Comparison of ENCODE assay signal across 9 cellular contexts in genomic region chr12:56601503-56601902, GRCh38. TPM values are rescaled to one million over a fixed set of nuclear protein-coding genes. Genes with fewer than 3 reads are reported as not detected.
DNase-seq lines count a peak whose midpoint lies in the region; ATAC-seq and TF ChIP-seq lines count a peak whose summit lies in the region.
"Had no signal": no experiment of that assay in that cellular context is flagged by ENCODE, and none has a peak within 500 bp of the region (broad histone marks: within the 10 kb centered on the region; RNA-seq: fewer than 3 reads in every experiment).

No MANE protein-coding gene starts in this region.

- H3K4me1 Mint-ChIP-seq in progenitor cell of endocrine pancreas (ENCODE audit: low read depth) = no peaks in the 10 kb centered on the region

- H3K9me3 Mint-ChIP-seq in progenitor cell of endocrine pancreas (ENCODE audit: low read depth) = no peaks in the 10 kb centered on the region

- DNase-seq in GM13976 (ENCODE audit: low spot score) (peak; percentile 51), SK-MEL-5 (ENCODE audit: low read depth, low spot score) (peak; percentile 41), choroid plexus epithelial cell (ENCODE audit: low read depth) (peak; percentile 36), psoas muscle (no peak), progenitor cell of endocrine pancreas (ENCODE audit: low spot score, unreplicated experiment) (no peak)
- DNase-seq in stimulated activated CD4-positive, alpha-beta T cell treated with anti-CD3 and anti-CD28 coated beads, Interleukin-15, amount 100 ng/mL, for 24 hours = peak; percentile 44

- H3K4me1 ChIP-seq in psoas muscle = no peaks in the 10 kb centered on the region
- H3K4me1 ChIP-seq: HAP-1 had no signal

- H3K27me3 Mint-ChIP-seq in progenitor cell of endocrine pancreas = no peaks in the 10 kb centered on the region

- H3K4me3 Mint-ChIP-seq in progenitor cell of endocrine pancreas (ENCODE audit: low read depth) = no peak overlapping the region

- no peak overlapping the region for H3K4me3 ChIP-seq in choroid plexus epithelial cell (ENCODE audit: low read depth, low read length)
- H3K4me3 ChIP-seq in psoas muscle = no peak overlapping the region
- H3K4me3 ChIP-seq: HAP-1 had no signal

- H3K27ac ChIP-seq in psoas muscle = no peak overlapping the region

- intact Hi-C loops in psoas muscle (cut with DNase I) = no loop called here

- peaks cover 37% of the 10 kb centered on the region for H3K36me3 Mint-ChIP-seq in progenitor cell of endocrine pancreas (ENCODE audit: insufficient read depth)

- ATAC-seq in HG03378 (IDR thresholded peaks at IDR 0.05; ENCODE audit: unreplicated experiment) = no peak
- ATAC-seq in HG03354 (IDR thresholded peaks at IDR 0.05; ENCODE audit: poor library complexity, severe bottlenecking, unreplicated experiment) = no peak
- no peak for ATAC-seq in psoas muscle

- no peaks in the 10 kb centered on the region for H3K9me3 ChIP-seq in psoas muscle
- H3K9me3 ChIP-seq: HAP-1 had no signal

- in situ Hi-C loops in GM13976 (cut with MboI; ENCODE audit: low sequenced_read_pairs, unreplicated experiment) (loop anchor here (25.0 kb wide), 1 partner anchor 89 kb away; the partner anchor contains the start of gene RBMS2), SK-MEL-5 (cut with HindIII; ENCODE audit: low pct_unique_long_range_greater_than_20kb, low sequenced_read_pairs) (loop anchor here (25.0 kb wide), 1 partner anchor 89 kb away; the partner anchor contains the start of gene RBMS2)

- no peak overlapping the region for H3K27ac Mint-ChIP-seq in progenitor cell of endocrine pancreas

- peaks cover 40 to 98% of the 10 kb centered on the region in 2 donors for H3K36me3 ChIP-seq in psoas muscle (ENCODE audit: insufficient read depth in 1 of 2, low read depth in 1 of 2)

- TF ChIP-seq CTCF in GM13976 (IDR thresholded peaks at IDR 0.05; ENCODE audit: borderline replicate concordance, control extremely low read depth, extremely low read depth, insufficient read depth, missing control alignments) (no peak), choroid plexus epithelial cell (conservative IDR thresholded peaks at IDR 0.05; ENCODE audit: low read depth, low read length) (peak; percentile 27), psoas muscle (IDR thresholded peaks at IDR 0.05) (no peak), progenitor cell of endocrine pancreas (IDR thresholded peaks at IDR 0.05; ENCODE audit: unreplicated experiment) (no peak)

- H3K27me3 ChIP-seq in psoas muscle (ENCODE audit: insufficient read depth in 3 of 3, low read length in 2 of 3) = no peaks in the 10 kb centered on the region

- 71 to 82% (median 73%) methylated on average over 3 of the region's 3 CpGs for WGBS in psoas muscle, 3 donors

RNA-seq across cellular contexts. Expression of gene BAZ2A, which starts 28.6 kb away (rescaled TPM):
- 15.4 and 27.9 TPM in 2 replicates for total RNA-seq in SK-MEL-5 (2014; rRNA removed; shearing (Covaris generic))
- polyA plus RNA-seq in SK-MEL-5 (2015; cell fraction: cytosol; rRNA removed) = 73.0 and 93.1 TPM in 2 replicates
- 87.8 and 116 TPM in 2 replicates for polyA plus RNA-seq in SK-MEL-5 (2015; cell fraction: nucleus; rRNA removed)
- 10 to 100 TPM; 41.0 to 53.8 (median 47.7) TPM for total RNA-seq in psoas muscle
- 10 to 100 TPM; 10.0 to 39.4 (median 25.5) TPM for polyA plus RNA-seq in psoas muscle
- 128 and 131 TPM in 2 replicates for total RNA-seq in progenitor cell of endocrine pancreas

RNA-seq across cellular contexts. Expression of gene ATP5F1B, which starts 44.3 kb away (rescaled TPM):
- total RNA-seq in SK-MEL-5 (2014; rRNA removed; shearing (Covaris generic)) = 1,074 and 1,136 TPM in 2 replicates
- polyA plus RNA-seq in SK-MEL-5 (2015; cell fraction: cytosol; rRNA removed) = 1,556 and 1,657 TPM in 2 replicates
- 1,060 and 1,083 TPM in 2 replicates for polyA plus RNA-seq in SK-MEL-5 (2015; cell fraction: nucleus; rRNA removed)
- total RNA-seq in psoas muscle (1,000 to 10,000 TPM; 1,044 to 2,377 (median 1,300) TPM), progenitor cell of endocrine pancreas (528 and 541 TPM in 2 replicates)
- polyA plus RNA-seq in psoas muscle = 1,000 to 10,000 TPM; 1,196 to 2,759 (median 1,470) TPM

Comparison
In these comparisons a context has a peak if more than half of its experiments do, and no peak if none do; other contexts are left out.
1. DNase-seq: peak in GM13976 (single experiment), SK-MEL-5 (single experiment), choroid plexus epithelial cell (single experiment) and stimulated activated CD4-positive, alpha-beta T cell treated with anti-CD3 and anti-CD28 coated beads, Interleukin-15, amount 100 ng/mL, for 24 hours (single experiment); none in psoas muscle (0 of 2) and progenitor cell of endocrine pancreas (single experiment).